In genomic region chr14:104689620-104690265, GRCh38 we compare ENCODE assay signal across 1 cellular context.
TF ChIP-seq lines count a peak whose summit lies in the region.

No MANE protein-coding gene starts in this region.

TF ChIP-seq in IMR-90, 13 proteins besides CTCF, POLR2A, EP300 and RAD21:
- TF ChIP-seq CEBPB (IDR thresholded peaks at IDR 0.05; ENCODE audit: low read depth, low read length) = no peak
- no peak for TF ChIP-seq ELK1 (IDR thresholded peaks at IDR 0.05; ENCODE audit: borderline replicate concordance, low read depth, low read length)
- TF ChIP-seq MAFK (IDR thresholded peaks at IDR 0.05; ENCODE audit: low read depth, low read length) = no peak
- 0 out of 2 replicates have a peak, but pooled peaks have one; percentile 18 for TF ChIP-seq MAZ (IDR thresholded peaks at IDR 0.05; ENCODE audit: borderline replicate concordance, low read depth, low read length)
- no peak for TF ChIP-seq SMC3 (IDR thresholded peaks at IDR 0.05; ENCODE audit: low read depth, low read length)
- TF ChIP-seq RFX5 (IDR thresholded peaks at IDR 0.05; ENCODE audit: low read depth, low read length) = no peak
- TF ChIP-seq CHD1 (IDR thresholded peaks at IDR 0.05; ENCODE audit: low read depth, low read length) = no peak
- TF ChIP-seq NFE2L2 (IDR thresholded peaks at IDR 0.05; ENCODE audit: low read depth, low read length) = no peak
- TF ChIP-seq MXI1 (IDR thresholded peaks at IDR 0.05; ENCODE audit: borderline replicate concordance, low read depth, low read length) = peak; percentile 53; the same call in 1 of the 2 replicates
